Comparison of ENCODE assay signal across 30 cellular contexts in the genomic region with DNA sequence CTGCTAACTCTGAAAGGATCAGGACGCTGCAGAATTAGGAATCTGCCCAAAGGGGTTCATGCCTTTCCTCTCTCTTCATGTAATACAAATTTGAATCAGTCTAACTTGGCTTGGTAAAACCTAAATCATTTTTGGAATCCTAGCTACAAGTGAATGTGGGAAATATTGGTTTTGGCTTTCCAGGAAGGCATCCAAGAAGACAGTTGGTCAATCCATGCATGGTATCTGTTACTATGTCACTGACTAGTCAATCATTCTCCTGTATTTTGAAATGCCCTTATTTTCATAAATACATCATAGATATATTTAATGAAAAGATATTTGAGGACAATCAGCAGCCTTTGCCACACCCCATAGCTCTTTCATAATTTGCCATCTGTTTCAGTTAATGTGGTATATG.
"Had no signal": no experiment of that assay in that cellular context is flagged by ENCODE, and none has a peak within 500 bp of the region (broad histone marks: within the 10 kb centered on the region; RNA-seq: fewer than 3 reads in every experiment).

No MANE protein-coding gene starts in this region.

- H3K27ac Mint-ChIP-seq: activated CD4-positive, alpha-beta T cell treated with anti-CD3 and anti-CD28 coated beads, Interleukin-2, amount 10 ng/mL, durations not matched to agents 24 days and 14 days; activated CD8-positive, alpha-beta T cell treated with anti-CD3 and anti-CD28 coated beads for 36 hours; activated naive CD8-positive, alpha-beta T cell treated with anti-CD3 and anti-CD28 coated beads for 36 hours; activated T-cell treated with anti-CD3 and anti-CD28 coated beads, Interleukin-2, amount 50 U/mL, for 72 hours; activated T-helper 17 cell treated with anti-CD3 and anti-CD28 coated beads, Interleukin-2, amount 50 U/mL, for 72 hours; T-helper 1 cell treated with Interleukin-12 subunit alpha and Interleukin-12 subunit beta and Interleukin-4 antibody, amounts not matched to agents 30 μg/mL and 1 μg/mL, for 36 hours; T-helper 2 cell treated with Interferon-gamma antibody and Interleukin-4, amounts not matched to agents 5 μg/mL and 100 μg/mL, for 36 hours had no signal

- H3K9me3 ChIP-seq: Peyer's patch, SJSA1, SK-N-SH had no signal

- ATAC-seq: activated CD8-positive, alpha-beta T cell treated with anti-CD3 and anti-CD28 coated beads for 36 hours; activated T-cell treated with anti-CD3 and anti-CD28 coated beads, Interleukin-2, amount 50 U/mL, for 72 hours; activated T-helper 17 cell treated with anti-CD3 and anti-CD28 coated beads, Interleukin-2, amount 50 U/mL, for 72 hours; PC-3 had no signal

- H3K4me1 Mint-ChIP-seq: activated CD4-positive, alpha-beta T cell treated with anti-CD3 and anti-CD28 coated beads, Interleukin-2, amount 10 ng/mL, durations not matched to agents 24 days and 14 days; activated naive CD8-positive, alpha-beta T cell treated with anti-CD3 and anti-CD28 coated beads for 36 hours; activated T-helper 17 cell treated with anti-CD3 and anti-CD28 coated beads, Interleukin-2, amount 50 U/mL, for 72 hours had no signal

- H3K4me1 ChIP-seq: Peyer's patch, SJSA1 had no signal

- H3K4me2 ChIP-seq: SK-N-SH had no signal

- H3K9ac ChIP-seq: SK-N-SH had no signal

- H3K9me2 ChIP-seq: SK-N-SH had no signal

- FAIRE-seq: TTC549 had no signal

- H3K4me3 Mint-ChIP-seq: activated CD4-positive, alpha-beta T cell treated with anti-CD3 and anti-CD28 coated beads, Interleukin-2, amount 10 ng/mL, durations not matched to agents 24 days and 14 days; activated CD8-positive, alpha-beta T cell treated with anti-CD3 and anti-CD28 coated beads for 36 hours; activated naive CD8-positive, alpha-beta T cell treated with anti-CD3 and anti-CD28 coated beads for 36 hours; activated T-cell treated with anti-CD3 and anti-CD28 coated beads, Interleukin-2, amount 50 U/mL, for 72 hours; activated T-helper 17 cell treated with anti-CD3 and anti-CD28 coated beads, Interleukin-2, amount 50 U/mL, for 72 hours; T-helper 1 cell treated with Interleukin-12 subunit alpha and Interleukin-12 subunit beta and Interleukin-4 antibody, amounts not matched to agents 30 μg/mL and 1 μg/mL, for 36 hours; T-helper 2 cell treated with Interferon-gamma antibody and Interleukin-4, amounts not matched to agents 5 μg/mL and 100 μg/mL, for 36 hours had no signal

- H3K36me3 Mint-ChIP-seq: activated naive CD8-positive, alpha-beta T cell treated with anti-CD3 and anti-CD28 coated beads for 36 hours had no signal

- H3K27me3 ChIP-seq: brain microvascular endothelial cell, Peyer's patch, SJSA1 had no signal

- H3K27ac ChIP-seq: brain microvascular endothelial cell, cardiac muscle cell, Peyer's patch, SJSA1 had no signal

- DNase-seq: activated CD4-positive, alpha-beta T cell treated with anti-CD3 and anti-CD28 coated beads, Interleukin-2, amount 10 ng/mL, durations not matched to agents 24 days and 14 days; activated CD4-positive, alpha-beta T cell treated with anti-CD3 and anti-CD28 coated beads, Interleukin-2, amount 50 U/mL, for 4 hours; activated CD8-positive, alpha-beta T cell treated with anti-CD3 and anti-CD28 coated beads for 36 hours; activated effector memory CD4-positive, alpha-beta T cell treated with anti-CD3 and anti-CD28 coated beads, Interleukin-2, amount 50 U/mL, for 16 hours; activated naive CD4-positive, alpha-beta T cell; activated naive CD4-positive, alpha-beta T cell treated with anti-CD3 and anti-CD28 coated beads, Interleukin-2, amount 50 U/mL, for 16 hours; activated naive CD8-positive, alpha-beta T cell treated with anti-CD3 and anti-CD28 coated beads for 36 hours; activated T-cell treated with anti-CD3 and anti-CD28 coated beads, Interleukin-2, amount 50 U/mL, for 1 hour; activated T-cell treated with anti-CD3 and anti-CD28 coated beads, Interleukin-2, amount 50 U/mL, for 72 hours; amniotic stem cell; aorta; brain microvascular endothelial cell; Karpas-422; NCI-H1105; NCI-H1417 treated with DMSO at 0.1 percent for 48 hours; NCI-H187 treated with DMSO at 0.1 percent for 48 hours; NCI-H2081; NCI-H345; NCI-H524 treated with DMSO at 0.1 percent for 48 hours; PC-3; Peyer's patch; RPMI8226; SHP77 treated with DMSO at 0.1 percent for 48 hours; SK-N-SH had no signal

- H3K36me3 ChIP-seq: brain microvascular endothelial cell, cardiac muscle cell, Peyer's patch, SJSA1 had no signal

- H3K4me3 ChIP-seq: cardiac muscle cell, Peyer's patch, SJSA1 had no signal

- H3K9me3 Mint-ChIP-seq: activated CD4-positive, alpha-beta T cell treated with anti-CD3 and anti-CD28 coated beads, Interleukin-2, amount 10 ng/mL, durations not matched to agents 24 days and 14 days; activated CD8-positive, alpha-beta T cell treated with anti-CD3 and anti-CD28 coated beads for 36 hours; activated naive CD8-positive, alpha-beta T cell treated with anti-CD3 and anti-CD28 coated beads for 36 hours; activated T-cell treated with anti-CD3 and anti-CD28 coated beads, Interleukin-2, amount 50 U/mL, for 72 hours; activated T-helper 17 cell treated with anti-CD3 and anti-CD28 coated beads, Interleukin-2, amount 50 U/mL, for 72 hours; T-helper 1 cell treated with Interleukin-12 subunit alpha and Interleukin-12 subunit beta and Interleukin-4 antibody, amounts not matched to agents 30 μg/mL and 1 μg/mL, for 36 hours; T-helper 2 cell treated with Interferon-gamma antibody and Interleukin-4, amounts not matched to agents 5 μg/mL and 100 μg/mL, for 36 hours had no signal
